ENCODE assay signal across 1 cellular context in genomic region chr2:205089958-205090357, GRCh38.
A peak's percentile ranks its signal among the peaks of the same experiment; 100 is the strongest.
TF ChIP-seq lines count a peak whose summit lies in the region.

No MANE protein-coding gene starts in this region.

TF ChIP-seq in K562, 482 proteins besides CTCF, POLR2A, EP300 and RAD21 (continued from another document and continues in another):
- TF ChIP-seq ZMIZ1 (IDR thresholded peaks at IDR 0.05; ENCODE audit: low read depth in 2 of 2, low read length in 2 of 2) (0 out of 4 replicates have a peak, but pooled peaks of 1 of the 2 experiments have one; percentile 17), CREM (IDR thresholded peaks at IDR 0.05; ENCODE audit: low read depth) (peak; percentile 12; the same call in 1 of the 2 replicates), PHB (CRISPR knock-in tag; IDR thresholded peaks at IDR 0.05) (no peak), GABPA (tag; conservative IDR thresholded peaks at IDR 0.05; ENCODE audit: low read depth) (0 out of 2 replicates have a peak, but pooled peaks have one; percentile 17), HDAC3 (IDR thresholded peaks at IDR 0.05; ENCODE audit: borderline replicate concordance, partially characterized antibody) (peak; percentile 28), ZNF75A (CRISPR knock-in tag; IDR thresholded peaks at IDR 0.05) (peak; percentile 80; the same call in 1 of the 2 replicates), CREB3L1 (IDR thresholded peaks at IDR 0.05; ENCODE audit: borderline replicate concordance, low read depth) (no peak), TRIM24 (IDR thresholded peaks at IDR 0.05) (peak in 1 of 2 experiments; percentile 53; a peak in 2 of 4 replicates), SAFB (IDR thresholded peaks at IDR 0.05; ENCODE audit: borderline replicate concordance, low read depth, low read length) (no peak), FOXK1 (CRISPR knock-in tag; IDR thresholded peaks at IDR 0.05; ENCODE audit: borderline replicate concordance) (no peak), SMARCA4 (IDR thresholded peaks at IDR 0.05) (peak; percentile 70), NELFE (IDR thresholded peaks at IDR 0.05; ENCODE audit: insufficient read depth, insufficient read length) (no peak), PTRF (tag; IDR thresholded peaks at IDR 0.05) (no peak), ZSCAN32 (CRISPR knock-in tag; IDR thresholded peaks at IDR 0.05) (no peak), SIRT6 (IDR thresholded peaks at IDR 0.05; ENCODE audit: low read depth, low read length) (no peak), TEAD4 (IDR thresholded peaks at IDR 0.05; ENCODE audit: low read length) (peak; percentile 83), TEAD4 (CRISPR knock-in tag; IDR thresholded peaks at IDR 0.05; ENCODE audit: borderline replicate concordance) (no peak), HMG20B (CRISPR knock-in tag; IDR thresholded peaks at IDR 0.05) (no peak), ZSCAN29 (IDR thresholded peaks at IDR 0.05) (no peak), ZNF592 (IDR thresholded peaks at IDR 0.05) (no peak), STAT6 (CRISPR knock-in tag; IDR thresholded peaks at IDR 0.05) (no peak), ZNF253 (CRISPR knock-in tag; conservative IDR thresholded peaks at IDR 0.05) (no peak), ZFPM2 (CRISPR knock-in tag; IDR thresholded peaks at IDR 0.05) (no peak), ZBTB8A (IDR thresholded peaks at IDR 0.05; ENCODE audit: partially characterized antibody) (no peak), HCFC1 (IDR thresholded peaks at IDR 0.05; ENCODE audit: low read depth, low read length) (no peak)
- TF ChIP-seq, protein P1, sequence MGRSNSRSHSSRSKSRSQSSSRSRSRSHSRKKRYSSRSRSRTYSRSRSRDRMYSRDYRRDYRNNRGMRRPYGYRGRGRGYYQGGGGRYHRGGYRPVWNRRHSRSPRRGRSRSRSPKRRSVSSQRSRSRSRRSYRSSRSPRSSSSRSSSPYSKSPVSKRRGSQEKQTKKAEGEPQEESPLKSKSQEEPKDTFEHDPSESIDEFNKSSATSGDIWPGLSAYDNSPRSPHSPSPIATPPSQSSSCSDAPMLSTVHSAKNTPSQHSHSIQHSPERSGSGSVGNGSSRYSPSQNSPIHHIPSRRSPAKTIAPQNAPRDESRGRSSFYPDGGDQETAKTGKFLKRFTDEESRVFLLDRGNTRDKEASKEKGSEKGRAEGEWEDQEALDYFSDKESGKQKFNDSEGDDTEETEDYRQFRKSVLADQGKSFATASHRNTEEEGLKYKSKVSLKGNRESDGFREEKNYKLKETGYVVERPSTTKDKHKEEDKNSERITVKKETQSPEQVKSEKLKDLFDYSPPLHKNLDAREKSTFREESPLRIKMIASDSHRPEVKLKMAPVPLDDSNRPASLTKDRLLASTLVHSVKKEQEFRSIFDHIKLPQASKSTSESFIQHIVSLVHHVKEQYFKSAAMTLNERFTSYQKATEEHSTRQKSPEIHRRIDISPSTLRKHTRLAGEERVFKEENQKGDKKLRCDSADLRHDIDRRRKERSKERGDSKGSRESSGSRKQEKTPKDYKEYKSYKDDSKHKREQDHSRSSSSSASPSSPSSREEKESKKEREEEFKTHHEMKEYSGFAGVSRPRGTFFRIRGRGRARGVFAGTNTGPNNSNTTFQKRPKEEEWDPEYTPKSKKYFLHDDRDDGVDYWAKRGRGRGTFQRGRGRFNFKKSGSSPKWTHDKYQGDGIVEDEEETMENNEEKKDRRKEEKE (IDR thresholded peaks at IDR 0.05; ENCODE audit: borderline replicate concordance in 1 of 2, control insufficient read depth in 1 of 2, low read depth in 2 of 2, low read length in 1 of 2), result no peak
- TF ChIP-seq, protein P2, sequence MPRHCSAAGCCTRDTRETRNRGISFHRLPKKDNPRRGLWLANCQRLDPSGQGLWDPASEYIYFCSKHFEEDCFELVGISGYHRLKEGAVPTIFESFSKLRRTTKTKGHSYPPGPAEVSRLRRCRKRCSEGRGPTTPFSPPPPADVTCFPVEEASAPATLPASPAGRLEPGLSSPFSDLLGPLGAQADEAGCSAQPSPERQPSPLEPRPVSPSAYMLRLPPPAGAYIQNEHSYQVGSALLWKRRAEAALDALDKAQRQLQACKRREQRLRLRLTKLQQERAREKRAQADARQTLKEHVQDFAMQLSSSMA (CRISPR knock-in tag; IDR thresholded peaks at IDR 0.05), result no peak
- TF ChIP-seq, protein P3, sequence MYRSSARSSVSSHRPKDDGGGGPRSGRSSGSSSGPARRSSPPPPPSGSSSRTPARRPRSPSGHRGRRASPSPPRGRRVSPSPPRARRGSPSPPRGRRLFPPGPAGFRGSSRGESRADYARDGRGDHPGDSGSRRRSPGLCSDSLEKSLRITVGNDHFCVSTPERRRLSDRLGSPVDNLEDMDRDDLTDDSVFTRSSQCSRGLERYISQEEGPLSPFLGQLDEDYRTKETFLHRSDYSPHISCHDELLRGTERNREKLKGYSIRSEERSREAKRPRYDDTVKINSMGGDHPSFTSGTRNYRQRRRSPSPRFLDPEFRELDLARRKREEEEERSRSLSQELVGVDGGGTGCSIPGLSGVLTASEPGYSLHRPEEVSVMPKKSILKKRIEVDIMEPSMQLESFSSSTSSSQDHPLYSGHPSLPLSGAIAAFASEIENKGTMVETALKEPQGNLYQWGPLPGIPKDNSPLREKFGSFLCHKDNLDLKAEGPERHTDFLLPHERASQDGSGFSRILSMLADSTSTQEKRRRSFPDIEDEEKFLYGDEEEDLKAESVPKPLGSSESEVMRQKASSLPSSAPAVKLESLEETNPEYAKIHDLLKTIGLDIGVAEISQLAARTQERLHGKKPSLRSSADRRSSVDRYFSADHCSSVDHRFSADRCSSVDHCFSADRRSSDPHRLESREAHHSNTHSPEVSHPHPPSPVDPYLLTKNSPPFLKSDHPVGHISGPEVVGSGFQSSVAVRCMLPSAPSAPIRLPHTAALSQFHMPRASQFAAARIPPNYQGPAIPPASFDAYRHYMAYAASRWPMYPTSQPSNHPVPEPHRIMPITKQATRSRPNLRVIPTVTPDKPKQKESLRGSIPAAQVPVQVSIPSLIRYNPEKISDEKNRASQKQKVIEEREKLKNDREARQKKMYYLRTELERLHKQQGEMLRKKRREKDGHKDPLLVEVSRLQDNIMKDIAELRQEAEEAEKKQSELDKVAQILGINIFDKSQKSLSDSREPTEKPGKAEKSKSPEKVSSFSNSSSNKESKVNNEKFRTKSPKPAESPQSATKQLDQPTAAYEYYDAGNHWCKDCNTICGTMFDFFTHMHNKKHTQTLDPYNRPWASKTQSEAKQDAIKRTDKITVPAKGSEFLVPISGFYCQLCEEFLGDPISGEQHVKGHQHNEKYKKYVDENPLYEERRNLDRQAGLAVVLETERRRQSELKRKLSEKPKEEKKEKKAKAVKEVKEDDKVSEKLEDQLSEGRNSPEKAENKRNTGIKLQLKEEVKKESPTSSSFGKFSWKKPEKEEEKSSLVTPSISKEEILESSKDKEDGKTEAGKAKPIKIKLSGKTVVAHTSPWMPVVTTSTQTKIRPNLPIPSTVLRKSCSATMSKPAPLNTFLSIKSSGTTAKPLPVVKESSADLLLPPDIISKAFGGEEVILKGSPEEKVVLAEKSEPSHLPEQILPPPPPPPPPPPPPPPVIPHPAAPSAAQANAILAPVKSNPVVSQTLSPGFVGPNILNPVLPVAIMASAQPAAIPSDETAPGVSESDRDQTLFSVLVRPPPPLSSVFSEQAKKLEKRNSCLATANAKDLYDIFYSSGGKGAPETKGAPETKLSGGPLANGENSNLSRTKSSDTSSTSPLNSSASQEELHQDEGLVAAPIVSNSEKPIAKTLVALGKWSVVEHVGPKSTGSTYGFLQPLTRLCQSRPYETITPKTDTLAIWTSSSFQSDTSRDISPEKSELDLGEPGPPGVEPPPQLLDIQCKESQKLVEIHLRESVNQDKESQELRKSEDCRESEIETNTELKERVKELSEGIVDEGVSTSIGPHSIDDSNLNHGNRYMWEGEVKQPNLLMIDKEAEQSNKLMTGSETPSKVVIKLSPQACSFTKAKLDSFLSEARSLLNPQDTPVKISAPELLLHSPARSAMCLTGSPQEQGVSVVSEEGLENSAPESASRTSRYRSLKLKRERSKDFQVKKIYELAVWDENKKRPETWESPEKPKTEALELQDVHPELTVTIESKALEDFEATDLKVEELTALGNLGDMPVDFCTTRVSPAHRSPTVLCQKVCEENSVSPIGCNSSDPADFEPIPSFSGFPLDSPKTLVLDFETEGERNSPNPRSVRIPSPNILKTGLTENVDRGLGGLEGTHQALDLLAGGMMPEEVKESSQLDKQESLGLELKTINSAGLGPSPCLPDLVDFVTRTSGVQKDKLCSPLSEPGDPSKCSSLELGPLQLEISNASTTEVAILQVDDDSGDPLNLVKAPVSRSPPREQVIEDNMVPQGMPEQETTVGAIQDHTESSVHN (IDR thresholded peaks at IDR 0.05; ENCODE audit: borderline replicate concordance in 1 of 2, low read depth in 1 of 2), result no peak
- TF ChIP-seq, protein P4, sequence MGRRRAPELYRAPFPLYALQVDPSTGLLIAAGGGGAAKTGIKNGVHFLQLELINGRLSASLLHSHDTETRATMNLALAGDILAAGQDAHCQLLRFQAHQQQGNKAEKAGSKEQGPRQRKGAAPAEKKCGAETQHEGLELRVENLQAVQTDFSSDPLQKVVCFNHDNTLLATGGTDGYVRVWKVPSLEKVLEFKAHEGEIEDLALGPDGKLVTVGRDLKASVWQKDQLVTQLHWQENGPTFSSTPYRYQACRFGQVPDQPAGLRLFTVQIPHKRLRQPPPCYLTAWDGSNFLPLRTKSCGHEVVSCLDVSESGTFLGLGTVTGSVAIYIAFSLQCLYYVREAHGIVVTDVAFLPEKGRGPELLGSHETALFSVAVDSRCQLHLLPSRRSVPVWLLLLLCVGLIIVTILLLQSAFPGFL (CRISPR knock-in tag; IDR thresholded peaks at IDR 0.05), result no peak
